ENCODE assay signal across 8 cellular contexts in genomic region chr15:34109775-34110663, GRCh38. TPM values are rescaled to one million over a fixed set of nuclear protein-coding genes. Genes with fewer than 3 reads are reported as not detected.
A peak's percentile ranks its signal among the peaks of the same experiment; 100 is the strongest.
DNase-seq lines count a peak whose midpoint lies in the region; ATAC-seq, FAIRE-seq and TF ChIP-seq lines count a peak whose summit lies in the region.

No MANE protein-coding gene starts in this region.

- H3K9me3 Mint-ChIP-seq in endothelial cell (ENCODE audit: unreplicated experiment): no peaks in the 10 kb centered on the region

- no peak for FAIRE-seq in frontal cortex (lab: Jason Lieb, UNC)

- H3K79me2 ChIP-seq in parathyroid adenoma: no peaks in the 10 kb centered on the region

- H3K36me3 Mint-ChIP-seq in endothelial cell (ENCODE audit: low read depth, unreplicated experiment): no peaks in the 10 kb centered on the region

- TF ChIP-seq CTCF in AG09319 (IDR thresholded peaks at IDR 0.05; ENCODE audit: low read depth, low read length): peak; percentile 71
- peak; percentile 62 for TF ChIP-seq CTCF in GM12865 (IDR thresholded peaks at IDR 0.05; ENCODE audit: insufficient read depth, low read depth, low read length, missing control alignments)
- peak; percentile 70 for TF ChIP-seq CTCF in endothelial cell (IDR thresholded peaks at IDR 0.05; ENCODE audit: unreplicated experiment)
- peak; percentile 18 for TF ChIP-seq CTCF in parathyroid adenoma (IDR thresholded peaks at IDR 0.05)

- H3K27me3 ChIP-seq in NT2/D1 (ENCODE audit: insufficient read depth, insufficient read length) (no peaks in the 10 kb centered on the region), parathyroid adenoma (ENCODE audit: control insufficient read depth, insufficient read depth, low read length) (no peaks in the 10 kb centered on the region)

- H3K27me3 Mint-ChIP-seq in endothelial cell (ENCODE audit: unreplicated experiment): peaks cover 1% of the 10 kb centered on the region

- H3K4me1 Mint-ChIP-seq in endothelial cell (ENCODE audit: unreplicated experiment): peaks cover 4% of the 10 kb centered on the region

- no peak overlapping the region for H3K9ac ChIP-seq in NT2/D1 (ENCODE audit: insufficient read length, low read depth)
- no peak overlapping the region for H3K9ac ChIP-seq in parathyroid adenoma

- H3K4me3 Mint-ChIP-seq in endothelial cell (ENCODE audit: unreplicated experiment): no peak overlapping the region

- H3K4me2 ChIP-seq in parathyroid adenoma (ENCODE audit: low read length): no peak overlapping the region

- no peak overlapping the region for H2AFZ ChIP-seq in parathyroid adenoma

- DNase-seq in AG09319 (ENCODE audit: extremely low read depth, low read depth) (no peak), GM12865 (ENCODE audit: low read depth) (peak; percentile 58), NT2/D1 (ENCODE audit: low read depth, low spot score) (peak; percentile 11), endothelial cell (ENCODE audit: low spot score) (peak; percentile 16), GDM1 (lab: John Stamatoyannopoulos, UW) (no peak), frontal cortex (ENCODE audit: low spot score in 2 of 2) (no peak)

- H3K27ac ChIP-seq in parathyroid adenoma: no peak overlapping the region

- no peaks in the 10 kb centered on the region; the same call in 1 of the 2 replicates for H3K9me3 ChIP-seq in NT2/D1 (ENCODE audit: insufficient read depth, low read length)
- no peaks in the 10 kb centered on the region for H3K9me3 ChIP-seq in parathyroid adenoma (ENCODE audit: control insufficient read depth, low read length)

- no peaks in the 10 kb centered on the region for H3K36me3 ChIP-seq in NT2/D1 (ENCODE audit: insufficient read depth, insufficient read length, low read length)
- no peaks in the 10 kb centered on the region for H3K36me3 ChIP-seq in parathyroid adenoma (ENCODE audit: control insufficient read depth, insufficient read depth, low read length)

- no peak overlapping the region for H3K27ac Mint-ChIP-seq in endothelial cell (ENCODE audit: unreplicated experiment)

- H3K4me1 ChIP-seq in NT2/D1 (ENCODE audit: insufficient read depth, insufficient read length): no peaks in the 10 kb centered on the region
- no peaks in the 10 kb centered on the region for H3K4me1 ChIP-seq in parathyroid adenoma

- H3K4me3 ChIP-seq in GM12865 (ENCODE audit: low read depth, low read length): no peak overlapping the region
- H3K4me3 ChIP-seq in NT2/D1 (ENCODE audit: insufficient read length, low read depth): no peak overlapping the region
- no peak overlapping the region for H3K4me3 ChIP-seq in parathyroid adenoma (ENCODE audit: low read depth, low read length)

- ATAC-seq in GM19324 (IDR thresholded peaks at IDR 0.05; ENCODE audit: low FRiP score, unreplicated experiment): no peak

RNA-seq across cellular contexts. Expression of gene PGBD4, which starts 8.1 kb away (rescaled TPM):
- total RNA-seq in endothelial cell (ENCODE audit: unreplicated experiment) (1.2 TPM), frontal cortex (4.5 TPM)

RNA-seq across cellular contexts. Expression of gene EMC7, which starts 8.4 kb away (rescaled TPM):
- total RNA-seq in endothelial cell (ENCODE audit: unreplicated experiment) (41.8 TPM), frontal cortex (22.8 TPM)

Comparison
In these comparisons a context has a peak if more than half of its experiments do, and no peak if none do; other contexts are left out.
1. DNase-seq: peak in GM12865 (single experiment), NT2/D1 (single experiment) and endothelial cell (single experiment); none in AG09319 (single experiment), GDM1 (single experiment) and frontal cortex (0 of 2).
2. CTCF ChIP-seq: peak in every context shown above with its lines; median percentile 71 in AG09319; 70 in endothelial cell; 62 in GM12865; 18 in parathyroid adenoma.